In genomic region chr6:16698988-16699868, GRCh38 we compare ENCODE assay signal across 9 cellular contexts.
DNase-seq lines count a peak whose midpoint lies in the region; ATAC-seq and TF ChIP-seq lines count a peak whose summit lies in the region.
"Had no signal": no experiment of that assay in that cellular context is flagged by ENCODE, and none has a peak within 500 bp of the region (broad histone marks: within the 10 kb centered on the region; RNA-seq: fewer than 3 reads in every experiment).

No MANE protein-coding gene starts in this region.

- no peaks in the 10 kb centered on the region for H3K9me3 ChIP-seq in HUES64 (ENCODE audit: insufficient read depth, low read depth, low read length)
- H3K9me3 ChIP-seq in muscle layer of duodenum (ENCODE audit: control insufficient read depth in 1 of 2, low read length in 2 of 2), result no peaks in the 10 kb centered on the region
- H3K9me3 ChIP-seq in aorta (ENCODE audit: control insufficient read depth, low read length), result no peaks in the 10 kb centered on the region

- DNase-seq in CD14-positive monocyte (ENCODE audit: low spot score) (peak; percentile 53), astrocyte of the spinal cord (ENCODE audit: low read depth, low spot score) (peak; percentile 58), aorta (no peak), HT-29 (ENCODE audit: low spot score) (no peak), NCI-H2029 treated with DMSO at 0.1 percent for 48 hours (lab: John Stamatoyannopoulos, UW) (no peak)
- DNase-seq: amniotic stem cell had no signal

- no peak for ATAC-seq in aorta (ENCODE audit: low FRiP score)
- no peak for ATAC-seq in HG02798 (IDR thresholded peaks at IDR 0.05; ENCODE audit: poor library complexity, unreplicated experiment)

- no peak overlapping the region for H3K9ac ChIP-seq in HUES64 (ENCODE audit: low read depth, low read length)

- peak overlapping the region in 1 of 2 donors; percentile 76 for H3K4me3 Mint-ChIP-seq in CD14-positive monocyte

- 73% methylated on average over 7 of the region's 7 CpGs for WGBS in HUES64
- 29 to 35% methylated on average over 7 of the region's 7 CpGs for WGBS in aorta, 2 donors

- intact Hi-C loops in CD14-positive monocyte (cut with micrococcal nuclease), result no loop called here
- intact Hi-C loops in aorta (cut with DNase I), result no loop called here

- TF ChIP-seq CTCF in CD14-positive monocyte (IDR thresholded peaks at IDR 0.05) (no peak), astrocyte of the spinal cord (IDR thresholded peaks at IDR 0.05; ENCODE audit: low read depth, low read length) (no peak)

- H3K4me1 ChIP-seq in HUES64 (ENCODE audit: insufficient read depth, low read length) (peaks cover 40% of the 10 kb centered on the region), muscle layer of duodenum (ENCODE audit: control insufficient read depth in 1 of 2, insufficient read depth in 2 of 2, low read length in 2 of 2) (peaks cover 7 to 22% of the 10 kb centered on the region in 2 donors), aorta (ENCODE audit: control insufficient read depth in 1 of 2, insufficient read depth in 2 of 2, low read length in 2 of 2) (peaks cover 2 to 8% of the 10 kb centered on the region in 2 donors)

- H3K36me3 Mint-ChIP-seq in CD14-positive monocyte, result peaks cover 2 to 3% of the 10 kb centered on the region in 2 donors

- H3K27ac ChIP-seq in HUES64 (ENCODE audit: low read depth, low read length) (peak overlapping the region; percentile 32; the same call in 1 of the 2 replicates), muscle layer of duodenum (ENCODE audit: low read length) (peak overlapping the region; percentile 58), aorta (ENCODE audit: low read depth in 1 of 2, low read length in 2 of 2) (peak overlapping the region in 1 of 2 donors; percentile 51)

- no peaks in the 10 kb centered on the region for H3K9me3 Mint-ChIP-seq in CD14-positive monocyte

- H3K4me3 ChIP-seq in HUES64 (ENCODE audit: low read length) (no peak overlapping the region), astrocyte of the spinal cord (ENCODE audit: low read depth, low read length) (no peak overlapping the region), muscle layer of duodenum (ENCODE audit: low read depth in 1 of 2, low read length in 2 of 2) (no peak overlapping the region), aorta (ENCODE audit: low read length in 2 of 2) (no peak overlapping the region)

- in situ Hi-C loops in astrocyte of the spinal cord (cut with HindIII; ENCODE audit: low sequenced_read_pairs), result no loop called here

- H3K4me1 Mint-ChIP-seq in CD14-positive monocyte, result peaks cover 83% of the 10 kb centered on the region

- H3K27ac Mint-ChIP-seq in CD14-positive monocyte, result peak overlapping the region; percentile 74 to 97 (median 81)

- H3K27me3 Mint-ChIP-seq in CD14-positive monocyte (ENCODE audit: low read depth in 3 of 3), result no peaks in the 10 kb centered on the region

- H3K27me3 ChIP-seq in HUES64 (ENCODE audit: insufficient read depth, low read length) (no peaks in the 10 kb centered on the region), muscle layer of duodenum (ENCODE audit: low read depth, low read length) (no peaks in the 10 kb centered on the region), aorta (ENCODE audit: control insufficient read depth in 1 of 2, insufficient read depth in 2 of 2, low read length in 1 of 2) (no peaks in the 10 kb centered on the region)

- H3K36me3 ChIP-seq in HUES64 (ENCODE audit: insufficient read depth, low read length) (no peaks in the 10 kb centered on the region), muscle layer of duodenum (ENCODE audit: control insufficient read depth in 1 of 2, insufficient read depth in 2 of 2, low read length in 2 of 2) (no peaks in the 10 kb centered on the region), aorta (ENCODE audit: control insufficient read depth in 1 of 2, insufficient read depth in 2 of 2, low read length in 1 of 2) (no peaks in the 10 kb centered on the region)

Comparison
In these comparisons a context has a peak if more than half of its experiments do, and no peak if none do; other contexts are left out.
1. DNase-seq: peak in CD14-positive monocyte (single experiment) and astrocyte of the spinal cord (single experiment); none in aorta (0 of 2), HT-29 (single experiment) and NCI-H2029 treated with DMSO at 0.1 percent for 48 hours (single experiment).